8 cellular contexts compared by ENCODE assay signal in the genomic region with DNA sequence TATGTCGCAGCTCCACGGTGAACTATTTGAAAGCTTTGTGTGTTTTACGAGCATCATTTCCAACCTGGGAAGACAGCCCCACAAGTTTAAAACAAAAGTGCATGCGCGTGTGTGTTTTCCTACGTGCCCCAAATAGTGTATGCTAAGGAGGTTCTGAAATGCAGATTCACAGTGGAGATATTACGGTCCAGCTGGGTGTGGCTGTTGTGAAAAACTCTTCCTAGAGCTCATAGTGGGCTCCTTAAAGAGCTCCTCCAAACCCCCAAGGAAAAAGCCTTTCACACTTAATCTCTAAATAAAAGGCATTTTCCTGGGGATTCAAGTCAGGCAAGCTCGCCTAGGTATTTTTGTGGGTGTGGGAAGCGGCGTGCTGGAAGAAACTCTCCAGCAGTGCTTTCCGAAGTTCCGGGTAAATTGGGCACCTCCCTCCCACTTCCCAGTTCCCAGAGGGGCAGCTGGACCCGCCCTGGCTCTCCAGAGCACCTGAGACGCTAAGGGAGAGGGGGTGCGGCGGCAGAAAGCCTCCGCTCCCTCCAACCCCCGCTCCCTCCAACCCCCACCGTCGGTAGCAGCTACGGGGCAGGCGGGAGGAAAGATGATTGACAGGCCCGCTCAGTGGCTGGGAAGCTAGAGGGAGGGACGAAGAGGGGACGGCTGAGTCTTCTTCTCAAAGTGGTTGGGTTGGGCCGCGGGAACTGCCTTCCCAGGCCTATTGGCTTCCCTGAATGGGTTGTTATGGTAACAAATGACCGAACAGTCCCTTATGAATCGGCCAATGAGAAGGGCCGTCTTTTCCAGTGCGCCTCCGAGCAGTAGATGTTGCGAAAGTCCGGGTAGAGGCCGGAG. TPM values are rescaled to one million over a fixed set of nuclear protein-coding genes. Genes with fewer than 3 reads are reported as not detected.
DNase-seq lines count a peak whose midpoint lies in the region; ATAC-seq and TF ChIP-seq lines count a peak whose summit lies in the region.

No MANE protein-coding gene starts in this region.

- peaks cover 39% of the 10 kb centered on the region for H3K36me3 Mint-ChIP-seq in activated naive CD8-positive, alpha-beta T cell treated with anti-CD3 and anti-CD28 coated beads for 36 hours

- peak in 3 of 4 donors; percentile 29 to 62 (median 57) for TF ChIP-seq POLR2A in upper lobe of left lung (IDR thresholded peaks at IDR 0.05)

- TF ChIP-seq CTCF in HFF-Myc (IDR thresholded peaks at IDR 0.05; ENCODE audit: low read depth, low read length, missing control alignments) (no peak), upper lobe of left lung (IDR thresholded peaks at IDR 0.05) (peak in 1 of 6 experiments; percentile 6)

- no peak for TF ChIP-seq EP300 in upper lobe of left lung (IDR thresholded peaks at IDR 0.05)

- peak overlapping the region; percentile 39 for H3K27ac ChIP-seq in SJSA1
- H3K27ac ChIP-seq in upper lobe of left lung, result peak overlapping the region; percentile 84 to 99 (median 96)

- H3K4me1 ChIP-seq in SJSA1 (replicated peaks), result peaks cover 11% of the 10 kb centered on the region
- peaks cover 13 to 30% (median 16%) of the 10 kb centered on the region in 4 donors for H3K4me1 ChIP-seq in upper lobe of left lung

- DNase-seq in GM04504 (ENCODE audit: low read depth) (peak; percentile 100), HFF-Myc (ENCODE audit: extremely low read depth, low read depth) (peak; percentile 99), MV-4-11 (lab: John Stamatoyannopoulos, UW) (peak; percentile 100), SJSA1 (ENCODE audit: low read depth in 1 of 2, low spot score in 2 of 2) (peak; percentile 95 to 97), glomerular visceral epithelial cell (ENCODE audit: extremely low spot score) (peak; percentile 100), nucleus accumbens (lab: John Stamatoyannopoulos, UW) (peak; percentile 69 to 100 (median 99)), upper lobe of left lung (peak; percentile 88 to 100)
- peak; percentile 95 for DNase-seq in activated naive CD8-positive, alpha-beta T cell treated with anti-CD3 and anti-CD28 coated beads for 36 hours

- H3K4me1 Mint-ChIP-seq in activated naive CD8-positive, alpha-beta T cell treated with anti-CD3 and anti-CD28 coated beads for 36 hours, result peaks cover 23% of the 10 kb centered on the region

- H3K9me3 ChIP-seq in SJSA1 (replicated peaks), result no peaks in the 10 kb centered on the region
- H3K9me3 ChIP-seq in upper lobe of left lung, result no peaks in the 10 kb centered on the region

- H3K27me3 Mint-ChIP-seq in activated naive CD8-positive, alpha-beta T cell treated with anti-CD3 and anti-CD28 coated beads for 36 hours, result no peaks in the 10 kb centered on the region

- no peaks in the 10 kb centered on the region for H3K9me3 Mint-ChIP-seq in activated naive CD8-positive, alpha-beta T cell treated with anti-CD3 and anti-CD28 coated beads for 36 hours

- peaks cover 28% of the 10 kb centered on the region for H3K36me3 ChIP-seq in SJSA1
- H3K36me3 ChIP-seq in upper lobe of left lung, result peaks cover 0 to 5% (median 0%) of the 10 kb centered on the region in 4 donors

- peak; percentile 95 to 99 for ATAC-seq in upper lobe of left lung (ENCODE audit: low FRiP score in 2 of 2)

- H3K4me3 ChIP-seq in HFF-Myc (replicated peaks; ENCODE audit: low read depth, low read length), result peak overlapping the region; percentile 99
- H3K4me3 ChIP-seq in SJSA1, result peak overlapping the region; percentile 43
- peak overlapping the region; percentile 47 to 90 (median 74) for H3K4me3 ChIP-seq in upper lobe of left lung

- 0 to 1% methylated on average over 23 to 29 of the region's 35 CpGs for WGBS in upper lobe of left lung, 2 donors

- no peaks in the 10 kb centered on the region for H3K27me3 ChIP-seq in SJSA1 (replicated peaks)
- H3K27me3 ChIP-seq in upper lobe of left lung, result no peaks in the 10 kb centered on the region

- peak overlapping the region; percentile 100 for H3K4me3 Mint-ChIP-seq in activated naive CD8-positive, alpha-beta T cell treated with anti-CD3 and anti-CD28 coated beads for 36 hours

- H3K27ac Mint-ChIP-seq in activated naive CD8-positive, alpha-beta T cell treated with anti-CD3 and anti-CD28 coated beads for 36 hours, result peak overlapping the region; percentile 100

RNA-seq across cellular contexts. Expression of gene PCF11, which starts 0.6 kb away (rescaled TPM):
- total RNA-seq in SJSA1 (2014; rRNA removed; shearing (Covaris generic)), result 25.2 and 32.2 TPM in 2 replicates
- total RNA-seq in activated naive CD8-positive, alpha-beta T cell treated with anti-CD3 and anti-CD28 coated beads for 36 hours, result 10 to 100 TPM; 49.3 to 51.9 TPM
- total RNA-seq in upper lobe of left lung, result 100 to 1,000 TPM in 2 of 6 donors, 10 to 100 TPM in 4; 51.2 to 117 (median 58.5) TPM

RNA-seq across cellular contexts. Expression of gene ANKRD42, which starts 37.1 kb away (rescaled TPM):
- total RNA-seq in SJSA1 (2014; rRNA removed; shearing (Covaris generic)), result 1.3 and 3.5 TPM in 2 replicates
- 1 to 10 TPM; 7.4 to 7.5 TPM for total RNA-seq in activated naive CD8-positive, alpha-beta T cell treated with anti-CD3 and anti-CD28 coated beads for 36 hours
- 10 to 100 TPM; 11.1 to 30.4 (median 15.4) TPM for total RNA-seq in upper lobe of left lung

Comparison
In these comparisons a context has a peak if more than half of its experiments do, and no peak if none do; other contexts are left out.
1. Peak in every context shown above with its lines: DNase-seq, ATAC-seq, H3K4me3 ChIP-seq and H3K27ac ChIP-seq.
2. H3K4me3 ChIP-seq: peak in every context shown above with its lines; median percentile 99 in HFF-Myc; 74 in upper lobe of left lung; 43 in SJSA1.